1 cellular context compared by ENCODE assay signal in the genomic region with DNA sequence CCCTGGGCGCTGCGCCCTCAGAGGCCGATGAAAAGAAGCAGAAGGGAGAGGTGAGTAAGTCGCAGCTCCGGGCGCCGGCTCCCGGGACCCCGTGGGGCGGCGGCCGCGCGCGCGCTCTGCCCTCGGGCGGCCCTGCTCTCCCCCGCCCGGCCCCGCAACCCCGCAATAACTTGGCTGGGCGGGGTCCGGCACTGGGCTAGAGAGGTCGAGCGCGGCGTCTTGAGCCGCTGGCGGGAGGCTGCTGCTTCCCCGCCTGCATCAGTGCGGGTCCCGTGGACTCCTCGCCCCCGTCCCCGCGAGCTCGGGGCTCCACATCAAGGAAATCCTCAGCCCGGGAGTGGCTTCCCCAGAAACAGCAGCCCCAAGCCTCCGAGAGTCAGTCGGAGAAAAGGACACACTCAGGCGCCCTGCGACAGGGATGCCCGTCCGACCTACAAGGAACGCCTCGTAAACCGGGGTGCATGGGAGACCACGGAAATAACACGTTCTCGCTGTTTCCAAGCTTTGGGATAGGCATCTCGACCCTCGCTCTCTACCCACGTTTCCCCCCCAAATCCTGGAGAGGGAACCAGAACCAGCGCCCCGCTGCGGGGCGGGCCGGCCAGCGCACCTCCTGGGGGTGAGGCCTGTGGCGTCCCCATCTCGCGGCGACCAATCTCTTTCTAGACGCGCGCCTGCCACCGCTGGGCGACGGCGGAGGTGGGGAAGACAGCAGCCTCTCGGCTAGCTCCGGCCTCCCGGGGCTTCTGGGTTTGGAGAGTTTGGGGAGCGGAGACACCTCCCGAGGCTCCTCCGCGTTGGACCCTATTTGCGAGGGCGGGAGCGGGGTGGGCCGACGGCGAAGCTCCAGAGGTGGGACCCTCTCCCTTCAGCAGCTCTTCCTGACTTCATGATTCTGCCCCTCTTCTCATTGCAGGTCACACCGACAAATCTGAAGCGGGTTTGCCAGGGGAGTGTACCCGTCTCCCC.
A peak's percentile ranks its signal among the peaks of the same experiment; 100 is the strongest.
TF ChIP-seq lines count a peak whose summit lies in the region.

No MANE protein-coding gene starts in this region.

TF ChIP-seq in WTC11, 78 proteins besides CTCF, POLR2A, EP300 and RAD21 (continued from another document):
- TF ChIP-seq, protein P1, sequence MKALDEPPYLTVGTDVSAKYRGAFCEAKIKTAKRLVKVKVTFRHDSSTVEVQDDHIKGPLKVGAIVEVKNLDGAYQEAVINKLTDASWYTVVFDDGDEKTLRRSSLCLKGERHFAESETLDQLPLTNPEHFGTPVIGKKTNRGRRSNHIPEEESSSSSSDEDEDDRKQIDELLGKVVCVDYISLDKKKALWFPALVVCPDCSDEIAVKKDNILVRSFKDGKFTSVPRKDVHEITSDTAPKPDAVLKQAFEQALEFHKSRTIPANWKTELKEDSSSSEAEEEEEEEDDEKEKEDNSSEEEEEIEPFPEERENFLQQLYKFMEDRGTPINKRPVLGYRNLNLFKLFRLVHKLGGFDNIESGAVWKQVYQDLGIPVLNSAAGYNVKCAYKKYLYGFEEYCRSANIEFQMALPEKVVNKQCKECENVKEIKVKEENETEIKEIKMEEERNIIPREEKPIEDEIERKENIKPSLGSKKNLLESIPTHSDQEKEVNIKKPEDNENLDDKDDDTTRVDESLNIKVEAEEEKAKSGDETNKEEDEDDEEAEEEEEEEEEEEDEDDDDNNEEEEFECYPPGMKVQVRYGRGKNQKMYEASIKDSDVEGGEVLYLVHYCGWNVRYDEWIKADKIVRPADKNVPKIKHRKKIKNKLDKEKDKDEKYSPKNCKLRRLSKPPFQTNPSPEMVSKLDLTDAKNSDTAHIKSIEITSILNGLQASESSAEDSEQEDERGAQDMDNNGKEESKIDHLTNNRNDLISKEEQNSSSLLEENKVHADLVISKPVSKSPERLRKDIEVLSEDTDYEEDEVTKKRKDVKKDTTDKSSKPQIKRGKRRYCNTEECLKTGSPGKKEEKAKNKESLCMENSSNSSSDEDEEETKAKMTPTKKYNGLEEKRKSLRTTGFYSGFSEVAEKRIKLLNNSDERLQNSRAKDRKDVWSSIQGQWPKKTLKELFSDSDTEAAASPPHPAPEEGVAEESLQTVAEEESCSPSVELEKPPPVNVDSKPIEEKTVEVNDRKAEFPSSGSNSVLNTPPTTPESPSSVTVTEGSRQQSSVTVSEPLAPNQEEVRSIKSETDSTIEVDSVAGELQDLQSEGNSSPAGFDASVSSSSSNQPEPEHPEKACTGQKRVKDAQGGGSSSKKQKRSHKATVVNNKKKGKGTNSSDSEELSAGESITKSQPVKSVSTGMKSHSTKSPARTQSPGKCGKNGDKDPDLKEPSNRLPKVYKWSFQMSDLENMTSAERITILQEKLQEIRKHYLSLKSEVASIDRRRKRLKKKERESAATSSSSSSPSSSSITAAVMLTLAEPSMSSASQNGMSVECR (CRISPR knock-in tag; IDR thresholded peaks at IDR 0.05; ENCODE audit: borderline replicate concordance), result 0 out of 2 replicates have a peak, but pooled peaks have one; percentile 48
- TF ChIP-seq CBFB (CRISPR knock-in tag; IDR thresholded peaks at IDR 0.05; ENCODE audit: low read depth), result no peak
- no peak; the same call in 1 of the 2 replicates for TF ChIP-seq MYBL2 (CRISPR knock-in tag; IDR thresholded peaks at IDR 0.05)
- TF ChIP-seq, protein P2, sequence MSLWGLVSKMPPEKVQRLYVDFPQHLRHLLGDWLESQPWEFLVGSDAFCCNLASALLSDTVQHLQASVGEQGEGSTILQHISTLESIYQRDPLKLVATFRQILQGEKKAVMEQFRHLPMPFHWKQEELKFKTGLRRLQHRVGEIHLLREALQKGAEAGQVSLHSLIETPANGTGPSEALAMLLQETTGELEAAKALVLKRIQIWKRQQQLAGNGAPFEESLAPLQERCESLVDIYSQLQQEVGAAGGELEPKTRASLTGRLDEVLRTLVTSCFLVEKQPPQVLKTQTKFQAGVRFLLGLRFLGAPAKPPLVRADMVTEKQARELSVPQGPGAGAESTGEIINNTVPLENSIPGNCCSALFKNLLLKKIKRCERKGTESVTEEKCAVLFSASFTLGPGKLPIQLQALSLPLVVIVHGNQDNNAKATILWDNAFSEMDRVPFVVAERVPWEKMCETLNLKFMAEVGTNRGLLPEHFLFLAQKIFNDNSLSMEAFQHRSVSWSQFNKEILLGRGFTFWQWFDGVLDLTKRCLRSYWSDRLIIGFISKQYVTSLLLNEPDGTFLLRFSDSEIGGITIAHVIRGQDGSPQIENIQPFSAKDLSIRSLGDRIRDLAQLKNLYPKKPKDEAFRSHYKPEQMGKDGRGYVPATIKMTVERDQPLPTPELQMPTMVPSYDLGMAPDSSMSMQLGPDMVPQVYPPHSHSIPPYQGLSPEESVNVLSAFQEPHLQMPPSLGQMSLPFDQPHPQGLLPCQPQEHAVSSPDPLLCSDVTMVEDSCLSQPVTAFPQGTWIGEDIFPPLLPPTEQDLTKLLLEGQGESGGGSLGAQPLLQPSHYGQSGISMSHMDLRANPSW (CRISPR knock-in tag; conservative IDR thresholded peaks at IDR 0.05; ENCODE audit: low read depth), result no peak
- no peak for TF ChIP-seq ZNF396 (CRISPR knock-in tag; IDR thresholded peaks at IDR 0.05; ENCODE audit: borderline replicate concordance)
- TF ChIP-seq NFE2L1 (CRISPR knock-in tag; IDR thresholded peaks at IDR 0.05), result no peak
- no peak for TF ChIP-seq CREM (CRISPR knock-in tag; IDR thresholded peaks at IDR 0.05)
